In genomic region chr7:77331938-77332695, GRCh38 we compare ENCODE assay signal across 8 cellular contexts.
DNase-seq lines count a peak whose midpoint lies in the region; ATAC-seq and TF ChIP-seq lines count a peak whose summit lies in the region.

No MANE protein-coding gene starts in this region.

- no peaks in the 10 kb centered on the region for H3K9me3 Mint-ChIP-seq in activated CD8-positive, alpha-beta memory T cell treated with anti-CD3 and anti-CD28 coated beads, Interleukin-2, amount 10 ng/mL, durations not matched to agents 7 days and 5 days (ENCODE audit: low read depth)

- H3K27ac Mint-ChIP-seq in activated CD8-positive, alpha-beta memory T cell treated with anti-CD3 and anti-CD28 coated beads, Interleukin-2, amount 10 ng/mL, durations not matched to agents 7 days and 5 days: peak overlapping the region; percentile 58

- TF ChIP-seq CTCF in fibroblast of the aortic adventitia (IDR thresholded peaks at IDR 0.05; ENCODE audit: insufficient read depth, low read length): peak; percentile 68

- in situ Hi-C loops in G401 (cut with HindIII; ENCODE audit: low sequenced_read_pairs): no loop called here

- ATAC-seq in GM21526 (IDR thresholded peaks at IDR 0.05; ENCODE audit: low FRiP score, unreplicated experiment) (peak; percentile 71), HG02884 (IDR thresholded peaks at IDR 0.05; ENCODE audit: unreplicated experiment) (no peak)
- peak; percentile 89 for ATAC-seq in activated CD8-positive, alpha-beta memory T cell treated with anti-CD3 and anti-CD28 coated beads, Interleukin-2, amount 10 ng/mL, durations not matched to agents 7 days and 5 days

- CTCF ChIA-PET in activated CD8-positive, alpha-beta memory T cell treated with anti-CD3 and anti-CD28 coated beads, Interleukin-2, amount 10 ng/mL, durations not matched to agents 7 days and 5 days (lab: Charles Lee): interaction anchor here (0.6 to 4.7 kb wide), 30 partner anchors 11 to 210 kb away, joined by 3 to 78 read pairs (median 4); partner anchors contain the start of genes CCDC146 and FGL2

- DNase-seq in G401 (ENCODE audit: low spot score) (peak; percentile 79), HS-27A (ENCODE audit: low read depth) (peak; percentile 75), NCI-H82 treated with DMSO at 0.1 percent for 48 hours (lab: John Stamatoyannopoulos, UW; ENCODE audit: unreplicated experiment) (peak; percentile 92), fibroblast of the aortic adventitia (ENCODE audit: low read depth) (peak; percentile 93), non-pigmented ciliary epithelial cell (ENCODE audit: low read depth) (peak; percentile 77)
- peak; percentile 75 for DNase-seq in activated CD8-positive, alpha-beta memory T cell treated with anti-CD3 and anti-CD28 coated beads, Interleukin-2, amount 10 ng/mL, durations not matched to agents 7 days and 5 days

- no peak overlapping the region for H3K4me3 ChIP-seq in fibroblast of the aortic adventitia (ENCODE audit: low read depth, low read length)

- H3K4me1 Mint-ChIP-seq in activated CD8-positive, alpha-beta memory T cell treated with anti-CD3 and anti-CD28 coated beads, Interleukin-2, amount 10 ng/mL, durations not matched to agents 7 days and 5 days: peaks cover 46% of the 10 kb centered on the region

- no peaks in the 10 kb centered on the region for H3K27me3 Mint-ChIP-seq in activated CD8-positive, alpha-beta memory T cell treated with anti-CD3 and anti-CD28 coated beads, Interleukin-2, amount 10 ng/mL, durations not matched to agents 7 days and 5 days

- H3K4me3 Mint-ChIP-seq in activated CD8-positive, alpha-beta memory T cell treated with anti-CD3 and anti-CD28 coated beads, Interleukin-2, amount 10 ng/mL, durations not matched to agents 7 days and 5 days: no peak overlapping the region

- H3K36me3 Mint-ChIP-seq in activated CD8-positive, alpha-beta memory T cell treated with anti-CD3 and anti-CD28 coated beads, Interleukin-2, amount 10 ng/mL, durations not matched to agents 7 days and 5 days: no peaks in the 10 kb centered on the region
